ENCODE assay signal across 25 cellular contexts in the genomic region with DNA sequence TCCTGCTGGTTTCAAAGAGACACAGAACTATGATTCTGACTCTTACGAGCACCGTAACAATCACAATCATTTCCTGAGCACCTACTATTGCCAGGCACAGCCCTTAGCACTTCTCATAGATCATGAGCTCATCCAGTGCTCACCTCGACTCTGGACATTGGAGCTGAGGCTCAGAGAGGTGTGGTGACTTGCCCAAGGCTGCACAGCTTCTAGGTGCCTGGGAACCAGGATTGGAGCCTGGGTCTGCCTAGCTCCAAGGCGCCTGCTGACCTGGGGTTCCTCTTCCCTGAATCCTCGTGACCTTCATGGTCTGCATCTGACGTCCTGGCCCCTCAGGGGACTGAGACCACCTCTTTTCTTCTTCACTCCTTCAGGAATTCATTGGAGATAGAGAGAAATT. TPM values are rescaled to one million over a fixed set of nuclear protein-coding genes. Genes with fewer than 3 reads are reported as not detected.
"Had no signal": no experiment of that assay in that cellular context is flagged by ENCODE, and none has a peak within 500 bp of the region (broad histone marks: within the 10 kb centered on the region; RNA-seq: fewer than 3 reads in every experiment).

No MANE protein-coding gene starts in this region.

- DNase-seq: activated B cell treated with CpG ODN at 0.5 μM for 24 hours; activated CD4-positive, alpha-beta T cell treated with anti-CD3 and anti-CD28 coated beads for 36 hours; activated CD4-positive, alpha-beta T cell treated with anti-CD3 and anti-CD28 coated beads, Interleukin-2, amount 50 U/mL, for 48 hours; activated naive CD4-positive, alpha-beta T cell treated with anti-CD3 and anti-CD28 coated beads for 36 hours; activated naive CD8-positive, alpha-beta T cell treated with anti-CD3 and anti-CD28 coated beads, Interleukin-2, amount 10 ng/mL, durations not matched to agents 7 days and 5 days; activated T-cell treated with anti-CD3 and anti-CD28 coated beads, Interleukin-2, amount 50 U/mL, for 48 hours; amygdala; foreskin fibroblast; glutamatergic neuron; immature natural killer cell; left lung; stimulated activated CD4-positive, alpha-beta T cell treated with anti-CD3 and anti-CD28 coated beads, Interleukin-1b, Interleukin-23, amount 100 ng/mL, for 48 hours; stimulated activated naive CD8-positive, alpha-beta T cell treated with anti-CD3 and anti-CD28 coated beads, Interleukin-15, amount 100 ng/mL, for 72 hours; T-helper 9 cell had no signal

- FAIRE-seq: pancreas had no signal

- H3K27ac ChIP-seq: cardiac muscle cell, epithelial cell of prostate, hepatocyte, neutrophil had no signal

- H2AFZ ChIP-seq: hepatocyte had no signal

- ATAC-seq: activated CD4-positive, alpha-beta T cell treated with anti-CD3 and anti-CD28 coated beads for 36 hours; stimulated activated naive CD8-positive, alpha-beta T cell treated with anti-CD3 and anti-CD28 coated beads, Interleukin-15, amount 100 ng/mL, for 72 hours had no signal

- H3K4me2 ChIP-seq: hepatocyte had no signal

- H3K4me3 ChIP-seq: cardiac muscle cell, hepatocyte, left lung, pancreas, skin epidermis had no signal

- H3K9me3 ChIP-seq: left lung, neutrophil, pancreas had no signal

- H3K27me3 ChIP-seq: cardiac muscle cell, hepatocyte, left lung, neutrophil, pancreas had no signal

- H3K36me3 ChIP-seq: cardiac muscle cell, left lung, neutrophil, pancreas had no signal

RNA-seq across cellular contexts. Expression of gene CRYBB3, which starts 50.6 kb away (rescaled TPM):
- total RNA-seq: activated B cell treated with CpG ODN at 0.5 μM for 24 hours; activated naive CD4-positive, alpha-beta T cell treated with anti-CD3 and anti-CD28 coated beads for 36 hours; cardiac muscle cell; chondrocyte; fibroblast of lung; hepatocyte; pulmonary artery endothelial cell; right cardiac atrium; T-helper 1 cell treated with Interleukin-12 subunit alpha and Interleukin-12 subunit beta and Interleukin-4 antibody, amounts not matched to agents 30 ng/mL and 1 ng/mL, for 36 hours had no signal
- polyA plus RNA-seq: fibroblast of lung, hepatocyte, immature natural killer cell had no signal
